In genomic region chr20:25065625-25066338, GRCh38 we compare ENCODE assay signal across 8 cellular contexts. TPM values are rescaled to one million over a fixed set of nuclear protein-coding genes. Genes with fewer than 3 reads are reported as not detected.
DNase-seq lines count a peak whose midpoint lies in the region; ATAC-seq and TF ChIP-seq lines count a peak whose summit lies in the region.

No MANE protein-coding gene starts in this region.

- H3K36me3 ChIP-seq in adrenal gland (replicated peaks in 1 of 2), result no peaks in the 10 kb centered on the region

- peak; percentile 83 for TF ChIP-seq CTCF in RWPE1 (conservative IDR thresholded peaks at IDR 0.05; ENCODE audit: low read depth)
- TF ChIP-seq CTCF in adrenal gland (IDR thresholded peaks at IDR 0.05), result peak; percentile 35 to 92 (median 84)

- ATAC-seq in GM18508 (IDR thresholded peaks at IDR 0.05; ENCODE audit: insufficient read depth, unreplicated experiment) (peak; percentile 45), HG03521 (IDR thresholded peaks at IDR 0.05; ENCODE audit: unreplicated experiment) (peak; percentile 55), left cardiac atrium (peak; percentile 77 to 88)

- TF ChIP-seq POLR2A in adrenal gland (IDR thresholded peaks at IDR 0.05), result no peak

- H3K27me3 ChIP-seq in adrenal gland, result peaks cover 9% of the 10 kb centered on the region

- POLR2A ChIA-PET in RWPE1 (lab: Yijun Ruan, JAX; ENCODE audit: low non-redundant PET), result no interaction called here

- no peaks in the 10 kb centered on the region for H3K4me1 ChIP-seq in adrenal gland (replicated peaks in 1 of 2)

- intact Hi-C loops in adrenal gland (cut with DNase I) (loop anchor here in 1 of 2 donors (2.0 to 10.0 kb wide), 2 partner anchors 71 to 329 kb away; partner anchors contain the start of gene ABHD12), left cardiac atrium (cut with DNase I) (loop anchor here (1.0 to 10.0 kb wide), 4 partner anchors 70 to 329 kb away; partner anchors contain the start of gene ABHD12 (in 1 of the 2))

- CTCF ChIA-PET in RWPE1 (lab: Yijun Ruan, JAX), result interaction anchor here (0.6 to 4.8 kb wide), 8 partner anchors 25 to 154 kb away, joined by 3 to 53 read pairs (median 4); no protein-coding TSS in a partner anchor

- no peak overlapping the region for H3K4me3 ChIP-seq in adrenal gland

- H3K9me3 ChIP-seq in adrenal gland (replicated peaks in 1 of 3), result no peaks in the 10 kb centered on the region

- H3K27ac ChIP-seq in RWPE1 (no peak overlapping the region), adrenal gland (no peak overlapping the region)

- peak; percentile 84 for DNase-seq in Ammon's horn (ENCODE audit: low spot score)
- DNase-seq in RWPE1 (ENCODE audit: low spot score), result peak; percentile 65
- peak; percentile 38 to 86 (median 71) for DNase-seq in adrenal gland
- DNase-seq in left cardiac atrium, result peak; percentile 55
- DNase-seq in retina, result peak; percentile 84
- no peak for DNase-seq in cortex of kidney (lab: John Stamatoyannopoulos, UW)

- 24 to 32% (median 29%) methylated on average over 9 of the region's 9 CpGs for WGBS in adrenal gland, 4 donors

RNA-seq across cellular contexts. Expression of gene ACSS1, which starts 7.8 kb away (rescaled TPM):
- total RNA-seq in adrenal gland, result 10 to 100 TPM in 7 of 8 donors, 1 to 10 TPM in 1; 7.2 to 38.5 (median 18.5) TPM
- 10 to 100 TPM in 2 of 3 donors, 1 to 10 TPM in 1; 7.5 to 12.7 (median 11.6) TPM for polyA plus RNA-seq in adrenal gland
- total RNA-seq in left cardiac atrium, result 10 to 100 TPM; 27.9 to 55.0 TPM

RNA-seq across cellular contexts. Expression of gene VSX1, which starts 16.2 kb away (rescaled TPM):
- 1 to 10 TPM in 1 of 8 donors, under 1 TPM in 6, not detected in 1; 0.19 to 2.2 (median 0.52) TPM for total RNA-seq in adrenal gland
- under 1 TPM; 0.37 to 0.73 (median 0.48) TPM for polyA plus RNA-seq in adrenal gland
- total RNA-seq in left cardiac atrium, result under 1 TPM in 1 of 2 donors, not detected in 1; 0.38 TPM
